ENCODE assay signal across 17 cellular contexts in genomic region chr11:112769573-112769972, GRCh38.
DNase-seq lines count a peak whose midpoint lies in the region; ATAC-seq and TF ChIP-seq lines count a peak whose summit lies in the region.
"Had no signal": no experiment of that assay in that cellular context is flagged by ENCODE, and none has a peak within 500 bp of the region (broad histone marks: within the 10 kb centered on the region; RNA-seq: fewer than 3 reads in every experiment).

No MANE protein-coding gene starts in this region.

- no peaks in the 10 kb centered on the region for H3K9me3 Mint-ChIP-seq in natural killer cell treated with Interleukin-12 subunit alpha and Interleukin-12 subunit beta and Interleukin-15 and Interleukin-18, amount 100 ng/mL, for 72 hours
- H3K9me3 Mint-ChIP-seq in natural killer cell (no peaks in the 10 kb centered on the region), CD14-positive monocyte (peaks cover 0 to 7% (median 0%) of the 10 kb centered on the region in 7 donors)

- intact Hi-C loops in natural killer cell (cut with micrococcal nuclease): no loop called here
- intact Hi-C loops in heart left ventricle (cut with DNase I): no loop called here
- intact Hi-C loops in CD14-positive monocyte (cut with micrococcal nuclease): no loop called here

- H3K4me1 Mint-ChIP-seq in natural killer cell treated with Interleukin-12 subunit alpha and Interleukin-12 subunit beta and Interleukin-15 and Interleukin-18, amount 100 ng/mL, for 72 hours (ENCODE audit: low read depth in 2 of 2): peaks cover 6 to 8% of the 10 kb centered on the region in 2 donors
- H3K4me1 Mint-ChIP-seq in natural killer cell (no peaks in the 10 kb centered on the region), CD14-positive monocyte (no peaks in the 10 kb centered on the region)
- H3K4me1 Mint-ChIP-seq: CD4-positive, alpha-beta memory T cell had no signal

- ATAC-seq in natural killer cell treated with Interleukin-12 subunit alpha and Interleukin-12 subunit beta and Interleukin-15 and Interleukin-18, amount 100 ng/mL, for 72 hours: peak; percentile 21 to 28
- no peak for ATAC-seq in natural killer cell
- peak; percentile 34 to 51 (median 40) for ATAC-seq in heart left ventricle
- no peak for ATAC-seq in HG03439 (IDR thresholded peaks at IDR 0.05; ENCODE audit: unreplicated experiment)
- ATAC-seq: HCT116, Panc1 had no signal

- peaks cover 0 to 15% (median 4%) of the 10 kb centered on the region in 12 donors for H3K4me1 ChIP-seq in heart left ventricle

- TF ChIP-seq POLR2A in heart left ventricle (IDR thresholded peaks at IDR 0.05): no peak

- no peaks in the 10 kb centered on the region for H3K9me3 ChIP-seq in heart left ventricle

- H3K27ac ChIP-seq in heart left ventricle: peak overlapping the region in 6 of 12 donors; percentile 21 to 61 (median 49)

- no peaks in the 10 kb centered on the region for H3K36me3 Mint-ChIP-seq in natural killer cell treated with Interleukin-12 subunit alpha and Interleukin-12 subunit beta and Interleukin-15 and Interleukin-18, amount 100 ng/mL, for 72 hours
- no peaks in the 10 kb centered on the region for H3K36me3 Mint-ChIP-seq in natural killer cell
- no peaks in the 10 kb centered on the region for H3K36me3 Mint-ChIP-seq in CD14-positive monocyte
- H3K36me3 Mint-ChIP-seq: CD4-positive, alpha-beta memory T cell had no signal

- H3K27me3 Mint-ChIP-seq in natural killer cell treated with Interleukin-12 subunit alpha and Interleukin-12 subunit beta and Interleukin-15 and Interleukin-18, amount 100 ng/mL, for 72 hours: peaks cover 17 to 34% of the 10 kb centered on the region in 2 donors
- H3K27me3 Mint-ChIP-seq in natural killer cell (ENCODE audit: low read depth in 2 of 2) (peaks cover 17% of the 10 kb centered on the region in 2 donors), CD14-positive monocyte (ENCODE audit: low read depth in 3 of 3) (peaks cover 0 to 3% (median 2%) of the 10 kb centered on the region in 3 donors)

- no peak overlapping the region for H3K4me3 Mint-ChIP-seq in natural killer cell treated with Interleukin-12 subunit alpha and Interleukin-12 subunit beta and Interleukin-15 and Interleukin-18, amount 100 ng/mL, for 72 hours
- H3K4me3 Mint-ChIP-seq in natural killer cell (no peak overlapping the region), CD14-positive monocyte (no peak overlapping the region)
- H3K4me3 Mint-ChIP-seq: CD4-positive, alpha-beta memory T cell had no signal

- no peak overlapping the region for H3K4me3 ChIP-seq in heart left ventricle

- H3K36me3 ChIP-seq in heart left ventricle: no peaks in the 10 kb centered on the region

- TF ChIP-seq CTCF in natural killer cell (IDR thresholded peaks at IDR 0.05) (no peak), heart left ventricle (IDR thresholded peaks at IDR 0.05) (no peak), CD14-positive monocyte (IDR thresholded peaks at IDR 0.05) (no peak)

- no peaks in the 10 kb centered on the region for H3K27me3 ChIP-seq in heart left ventricle

- DNase-seq in natural killer cell treated with Interleukin-12 subunit alpha and Interleukin-12 subunit beta and Interleukin-15 and Interleukin-18, amount 100 ng/mL, for 72 hours (ENCODE audit: low spot score): no peak
- no peak for DNase-seq in natural killer cell
- DNase-seq in heart left ventricle: no peak
- peak; percentile 79 for DNase-seq in left kidney (ENCODE audit: low read depth, low spot score)
- no peak for DNase-seq in CD14-positive monocyte (ENCODE audit: low spot score)
- no peak for DNase-seq in stimulated activated CD4-positive, alpha-beta T cell treated with anti-CD3 and anti-CD28 coated beads, Interleukin-4, amount 100 ng/mL, for 4 hours
- DNase-seq in NCI-H446 treated with DMSO at 0.1 percent for 48 hours (lab: John Stamatoyannopoulos, UW): no peak
- DNase-seq: CD4-positive, alpha-beta memory T cell; EL; GOT3; MM.1S; NCI-H2029 treated with DMSO at 0.1 percent for 48 hours; NCI-H2171; NCI-H526 treated with DMSO at 0.1 percent for 48 hours had no signal

- no peak overlapping the region for H3K27ac Mint-ChIP-seq in natural killer cell treated with Interleukin-12 subunit alpha and Interleukin-12 subunit beta and Interleukin-15 and Interleukin-18, amount 100 ng/mL, for 72 hours
- no peak overlapping the region for H3K27ac Mint-ChIP-seq in natural killer cell
- no peak overlapping the region for H3K27ac Mint-ChIP-seq in CD14-positive monocyte
- H3K27ac Mint-ChIP-seq: CD4-positive, alpha-beta memory T cell had no signal

- WGBS in heart left ventricle, 4 donors: 33 to 70% (median 40%) methylated on average over 4 of the region's 4 CpGs

Comparison
In these comparisons a context has a peak if more than half of its experiments do, and no peak if none do; other contexts are left out.
1. ATAC-seq: peak in natural killer cell treated with Interleukin-12 subunit alpha and Interleukin-12 subunit beta and Interleukin-15 and Interleukin-18, amount 100 ng/mL, for 72 hours (2 of 2) and heart left ventricle (4 of 4); none in natural killer cell (0 of 3) and HG03439 (single experiment).